Comparison of ENCODE assay signal across 21 cellular contexts in the genomic region with DNA sequence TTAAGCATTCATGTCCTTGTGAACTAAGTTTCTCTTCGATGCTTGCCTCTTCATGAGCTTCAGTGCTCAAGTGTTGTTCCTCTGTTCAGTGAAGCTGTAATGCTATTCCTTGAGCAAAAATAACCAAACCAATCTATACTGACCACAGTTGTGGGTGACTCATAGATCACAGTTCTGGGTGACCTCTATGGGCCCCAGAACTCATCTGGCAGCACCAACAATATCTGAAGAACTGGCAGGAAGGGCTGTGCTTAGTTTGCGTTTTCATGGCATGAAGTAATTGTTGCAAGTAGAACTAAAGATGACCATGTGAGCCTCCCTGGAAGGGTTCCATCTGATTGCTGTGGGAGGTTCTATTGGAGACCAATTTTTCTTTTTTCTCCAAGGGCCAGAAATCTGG.
A peak's percentile ranks its signal among the peaks of the same experiment; 100 is the strongest.
DNase-seq lines count a peak whose midpoint lies in the region; ATAC-seq and TF ChIP-seq lines count a peak whose summit lies in the region.
"Had no signal": no experiment of that assay in that cellular context is flagged by ENCODE, and none has a peak within 500 bp of the region (broad histone marks: within the 10 kb centered on the region; RNA-seq: fewer than 3 reads in every experiment).

No MANE protein-coding gene starts in this region.

- H3K4me1 Mint-ChIP-seq in Caco-2 (ENCODE audit: low read depth, unreplicated experiment) = peaks cover 14% of the 10 kb centered on the region
- H3K4me1 Mint-ChIP-seq: CD4-positive, alpha-beta memory T cell; H9 had no signal

- no peaks in the 10 kb centered on the region for H3K27me3 Mint-ChIP-seq in Caco-2 (ENCODE audit: insufficient read depth, unreplicated experiment)
- H3K27me3 Mint-ChIP-seq: CD4-positive, alpha-beta memory T cell had no signal

- CTCF ChIA-PET in Caco-2 (lab: Charles Lee) = no interaction called here

- H3K9me3 Mint-ChIP-seq in Caco-2 (ENCODE audit: unreplicated experiment) = peaks cover 19% of the 10 kb centered on the region

- no peaks in the 10 kb centered on the region for H3K27me3 ChIP-seq in Caco-2 (replicated peaks; ENCODE audit: control insufficient read depth, insufficient read depth, low read length)
- no peaks in the 10 kb centered on the region for H3K27me3 ChIP-seq in MG63
- H3K27me3 ChIP-seq: BLaER1 treated with 17β-estradiol and CSF1 and Interleukin-3, amounts not matched to agents 10 nM and 100 nM; Peyer's patch; SJCRH30 had no signal

- intact Hi-C loops in Caco-2 (cut with micrococcal nuclease; ENCODE audit: unreplicated experiment) = loop anchor here (5.0 kb wide), 1 partner anchor 44 kb away; no protein-coding TSS in a partner anchor

- POLR2A ChIA-PET in Caco-2 (lab: Charles Lee) = no interaction called here

- ATAC-seq in HG03045 (IDR thresholded peaks at IDR 0.05; ENCODE audit: unreplicated experiment) = no peak
- no peak for ATAC-seq in HG03175 (IDR thresholded peaks at IDR 0.05; ENCODE audit: unreplicated experiment)

- peaks cover 11% of the 10 kb centered on the region; the same call in 1 of the 2 replicates for H3K4me1 ChIP-seq in Caco-2
- H3K4me1 ChIP-seq: Peyer's patch, SJCRH30 had no signal

- no TSS peak for BruUV-seq in Caco-2 (replicated peaks; lab: Mats Ljungman, UMichigan)

- TF ChIP-seq CTCF in Caco-2 (IDR thresholded peaks at IDR 0.05; ENCODE audit: insufficient read depth in 1 of 2, low read depth in 1 of 2, low read length in 1 of 2, severe bottlenecking in 1 of 2, unreplicated experiment in 1 of 2) (no peak), choroid plexus epithelial cell (conservative IDR thresholded peaks at IDR 0.05; ENCODE audit: low read depth, low read length) (no peak)

- H3K27ac Mint-ChIP-seq in Caco-2 (ENCODE audit: unreplicated experiment) = peak overlapping the region; percentile 9
- H3K27ac Mint-ChIP-seq: CD4-positive, alpha-beta memory T cell; H9 had no signal

- no peak for DNase-seq in Caco-2
- DNase-seq in MG63 = peak; percentile 20
- peak; percentile 3 for DNase-seq in choroid plexus epithelial cell (ENCODE audit: low read depth)
- peak; percentile 51 for DNase-seq in myocyte (ENCODE audit: low read depth)
- no peak for DNase-seq in ureter (ENCODE audit: low spot score)
- DNase-seq in dermis blood vessel endothelial cell = no peak
- DNase-seq: CD4-positive, alpha-beta memory T cell; GM23248; H9; NCI-H1092; NCI-H1436; NCI-H1930; NCI-H2227 treated with DMSO at 0.1 percent for 48 hours; NCI-H510A treated with DMSO at 0.1 percent for 48 hours; NCI-H748 treated with DMSO at 0.1 percent for 48 hours; NK-92 treated with Interleukin-12 subunit alpha and Interleukin-12 subunit beta, amount 100 ng/mL, for 24 hours; Peyer's patch; SJCRH30 had no signal

- H3K4me3 ChIP-seq in Caco-2 (ENCODE audit: low read depth, low read length) = no peak overlapping the region
- H3K4me3 ChIP-seq in MG63 = no peak overlapping the region
- H3K4me3 ChIP-seq in choroid plexus epithelial cell (ENCODE audit: low read depth, low read length) = no peak overlapping the region
- H3K4me3 ChIP-seq: BLaER1 treated with 17β-estradiol and CSF1 and Interleukin-3, amounts not matched to agents 10 nM and 100 nM; GM23248; Peyer's patch; SJCRH30 had no signal

- no peaks in the 10 kb centered on the region for H3K36me3 Mint-ChIP-seq in Caco-2 (ENCODE audit: insufficient read depth, unreplicated experiment)
- H3K36me3 Mint-ChIP-seq: CD4-positive, alpha-beta memory T cell had no signal

- H3K36me3 ChIP-seq in Caco-2 (ENCODE audit: control insufficient read depth, insufficient read depth, low read length) = no peaks in the 10 kb centered on the region
- no peaks in the 10 kb centered on the region for H3K36me3 ChIP-seq in MG63
- H3K36me3 ChIP-seq: BLaER1 treated with 17β-estradiol and CSF1 and Interleukin-3, amounts not matched to agents 10 nM and 100 nM; Peyer's patch; SJCRH30 had no signal

- H3K9me3 ChIP-seq in Caco-2 = peaks cover 13% of the 10 kb centered on the region
- no peaks in the 10 kb centered on the region for H3K9me3 ChIP-seq in MG63
- H3K9me3 ChIP-seq: Peyer's patch, SJCRH30 had no signal

- H3K4me3 Mint-ChIP-seq in Caco-2 (ENCODE audit: unreplicated experiment) = no peak overlapping the region
- H3K4me3 Mint-ChIP-seq: CD4-positive, alpha-beta memory T cell; H9 had no signal

Comparison
In these comparisons a context has a peak if more than half of its experiments do, and no peak if none do; other contexts are left out.
1. DNase-seq: peak in MG63 (single experiment), choroid plexus epithelial cell (single experiment) and myocyte (single experiment); none in Caco-2 (0 of 2), ureter (single experiment) and dermis blood vessel endothelial cell (single experiment).